In the genomic region with DNA sequence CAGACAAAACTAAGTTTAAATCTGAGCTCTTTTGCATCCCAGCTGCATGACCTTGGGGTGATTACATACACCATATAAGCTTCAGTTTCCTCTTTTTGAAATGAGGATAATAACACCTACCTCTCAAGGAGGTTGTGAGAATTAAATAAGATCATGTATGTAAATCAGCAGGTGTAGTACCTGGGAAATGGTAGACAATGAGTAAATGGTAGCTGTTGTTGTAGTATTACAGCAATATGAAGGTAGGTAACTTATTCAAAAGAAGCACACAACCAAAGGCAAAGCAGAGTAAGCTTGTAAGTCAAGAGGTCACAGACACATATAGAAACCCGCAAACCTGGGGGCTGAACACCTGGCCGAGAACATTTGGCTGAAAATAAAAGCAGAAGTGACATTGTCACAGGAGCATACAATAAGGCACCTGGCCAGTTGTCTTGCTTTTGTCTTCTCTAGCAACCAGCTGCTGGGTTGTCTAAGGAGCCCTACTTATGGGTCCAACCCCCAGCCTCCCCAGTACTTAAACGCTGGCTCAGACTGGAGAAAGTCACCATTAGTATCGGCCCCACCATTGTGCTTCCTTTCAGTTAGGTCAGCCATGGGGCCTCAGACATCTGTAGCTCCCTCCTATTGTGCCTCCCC, we compare ENCODE assay signal across 1 cellular context.
TF ChIP-seq lines count a peak whose summit lies in the region.

No MANE protein-coding gene starts in this region.

TF ChIP-seq in GM23338, 12 proteins besides CTCF, POLR2A, EP300 and RAD21 (continued from another document):
- TF ChIP-seq, protein P1, sequence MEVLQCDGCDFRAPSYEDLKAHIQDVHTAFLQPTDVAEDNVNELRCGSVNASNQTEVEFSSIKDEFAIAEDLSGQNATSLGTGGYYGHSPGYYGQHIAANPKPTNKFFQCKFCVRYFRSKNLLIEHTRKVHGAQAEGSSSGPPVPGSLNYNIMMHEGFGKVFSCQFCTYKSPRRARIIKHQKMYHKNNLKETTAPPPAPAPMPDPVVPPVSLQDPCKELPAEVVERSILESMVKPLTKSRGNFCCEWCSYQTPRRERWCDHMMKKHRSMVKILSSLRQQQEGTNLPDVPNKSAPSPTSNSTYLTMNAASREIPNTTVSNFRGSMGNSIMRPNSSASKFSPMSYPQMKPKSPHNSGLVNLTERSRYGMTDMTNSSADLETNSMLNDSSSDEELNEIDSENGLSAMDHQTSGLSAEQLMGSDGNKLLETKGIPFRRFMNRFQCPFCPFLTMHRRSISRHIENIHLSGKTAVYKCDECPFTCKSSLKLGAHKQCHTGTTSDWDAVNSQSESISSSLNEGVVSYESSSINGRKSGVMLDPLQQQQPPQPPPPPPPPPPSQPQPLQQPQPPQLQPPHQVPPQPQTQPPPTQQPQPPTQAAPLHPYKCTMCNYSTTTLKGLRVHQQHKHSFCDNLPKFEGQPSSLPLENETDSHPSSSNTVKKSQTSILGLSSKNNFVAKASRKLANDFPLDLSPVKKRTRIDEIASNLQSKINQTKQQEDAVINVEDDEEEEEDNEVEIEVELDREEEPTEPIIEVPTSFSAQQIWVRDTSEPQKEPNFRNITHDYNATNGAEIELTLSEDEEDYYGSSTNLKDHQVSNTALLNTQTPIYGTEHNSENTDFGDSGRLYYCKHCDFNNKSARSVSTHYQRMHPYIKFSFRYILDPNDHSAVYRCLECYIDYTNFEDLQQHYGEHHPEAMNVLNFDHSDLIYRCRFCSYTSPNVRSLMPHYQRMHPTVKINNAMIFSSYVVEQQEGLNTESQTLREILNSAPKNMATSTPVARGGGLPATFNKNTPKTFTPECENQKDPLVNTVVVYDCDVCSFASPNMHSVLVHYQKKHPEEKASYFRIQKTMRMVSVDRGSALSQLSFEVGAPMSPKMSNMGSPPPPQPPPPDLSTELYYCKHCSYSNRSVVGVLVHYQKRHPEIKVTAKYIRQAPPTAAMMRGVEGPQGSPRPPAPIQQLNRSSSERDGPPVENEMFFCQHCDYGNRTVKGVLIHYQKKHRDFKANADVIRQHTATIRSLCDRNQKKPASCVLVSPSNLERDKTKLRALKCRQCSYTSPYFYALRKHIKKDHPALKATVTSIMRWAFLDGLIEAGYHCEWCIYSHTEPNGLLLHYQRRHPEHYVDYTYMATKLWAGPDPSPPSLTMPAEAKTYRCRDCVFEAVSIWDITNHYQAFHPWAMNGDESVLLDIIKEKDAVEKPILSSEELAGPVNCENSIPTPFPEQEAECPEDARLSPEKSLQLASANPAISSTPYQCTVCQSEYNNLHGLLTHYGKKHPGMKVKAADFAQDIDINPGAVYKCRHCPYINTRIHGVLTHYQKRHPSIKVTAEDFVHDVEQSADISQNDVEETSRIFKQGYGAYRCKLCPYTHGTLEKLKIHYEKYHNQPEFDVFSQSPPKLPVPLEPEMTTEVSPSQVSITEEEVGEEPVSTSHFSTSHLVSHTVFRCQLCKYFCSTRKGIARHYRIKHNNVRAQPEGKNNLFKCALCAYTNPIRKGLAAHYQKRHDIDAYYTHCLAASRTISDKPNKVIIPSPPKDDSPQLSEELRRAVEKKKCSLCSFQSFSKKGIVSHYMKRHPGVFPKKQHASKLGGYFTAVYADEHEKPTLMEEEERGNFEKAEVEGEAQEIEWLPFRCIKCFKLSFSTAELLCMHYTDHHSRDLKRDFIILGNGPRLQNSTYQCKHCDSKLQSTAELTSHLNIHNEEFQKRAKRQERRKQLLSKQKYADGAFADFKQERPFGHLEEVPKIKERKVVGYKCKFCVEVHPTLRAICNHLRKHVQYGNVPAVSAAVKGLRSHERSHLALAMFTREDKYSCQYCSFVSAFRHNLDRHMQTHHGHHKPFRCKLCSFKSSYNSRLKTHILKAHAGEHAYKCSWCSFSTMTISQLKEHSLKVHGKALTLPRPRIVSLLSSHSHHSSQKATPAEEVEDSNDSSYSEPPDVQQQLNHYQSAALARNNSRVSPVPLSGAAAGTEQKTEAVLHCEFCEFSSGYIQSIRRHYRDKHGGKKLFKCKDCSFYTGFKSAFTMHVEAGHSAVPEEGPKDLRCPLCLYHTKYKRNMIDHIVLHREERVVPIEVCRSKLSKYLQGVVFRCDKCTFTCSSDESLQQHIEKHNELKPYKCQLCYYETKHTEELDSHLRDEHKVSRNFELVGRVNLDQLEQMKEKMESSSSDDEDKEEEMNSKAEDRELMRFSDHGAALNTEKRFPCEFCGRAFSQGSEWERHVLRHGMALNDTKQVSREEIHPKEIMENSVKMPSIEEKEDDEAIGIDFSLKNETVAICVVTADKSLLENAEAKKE (CRISPR knock-in tag; IDR thresholded peaks at IDR 0.05), result no peak
